ENCODE assay signal across 1 cellular context in genomic region chr22:40177738-40178416, GRCh38.
TF ChIP-seq lines count a peak whose summit lies in the region.

TSS of gene TNRC6B (plus strand) at chr22:40177925. CDS start at chr22:40178136, 211 bp downstream.

TF ChIP-seq in K562, 482 proteins besides CTCF, POLR2A, EP300 and RAD21 (continued from another document and continues in another):
- TF ChIP-seq TAF7 (tag; IDR thresholded peaks at IDR 0.05) (peak; percentile 65), ZNF436 (CRISPR knock-in tag; IDR thresholded peaks at IDR 0.05) (0 out of 2 replicates have a peak, but pooled peaks have one; percentile 50), FOXK2 (conservative IDR thresholded peaks at IDR 0.05 in 1 of 2, IDR thresholded peaks at IDR 0.05 in 1 of 2; ENCODE audit: low read depth in 2 of 2) (peak; percentile 40 to 90), SNIP1 (IDR thresholded peaks at IDR 0.05; ENCODE audit: low read depth) (no peak), ZBED1 (IDR thresholded peaks at IDR 0.05) (peak; percentile 44; the same call in 1 of the 2 replicates), ARID2 (IDR thresholded peaks at IDR 0.05) (no peak), ZBTB2 (IDR thresholded peaks at IDR 0.05) (no peak), FOXJ3 (CRISPR knock-in tag; IDR thresholded peaks at IDR 0.05) (no peak), NFRKB (IDR thresholded peaks at IDR 0.05; ENCODE audit: low read depth) (peak; percentile 99), ZNF589 (CRISPR knock-in tag; IDR thresholded peaks at IDR 0.05; ENCODE audit: low read depth) (peak; percentile 32; the same call in 1 of the 2 replicates), ZNF79 (CRISPR knock-in tag; IDR thresholded peaks at IDR 0.05; ENCODE audit: low read depth) (no peak), TAF9B (IDR thresholded peaks at IDR 0.05; ENCODE audit: partially characterized antibody) (peak; percentile 82), CBX3 (IDR thresholded peaks at IDR 0.05; ENCODE audit: borderline replicate concordance in 1 of 2, low read length in 2 of 2) (0 out of 3 replicates have a peak, but pooled peaks of 1 of the 2 experiments have one; percentile 29), RCOR1 (IDR thresholded peaks at IDR 0.05; ENCODE audit: borderline replicate concordance in 1 of 2, low read depth in 2 of 2, low read length in 2 of 2) (peak in 1 of 2 experiments; percentile 50; a peak in 1 of 4 replicates), USF1 (CRISPR knock-in tag; IDR thresholded peaks at IDR 0.05) (peak; percentile 90), NCOR1 (IDR thresholded peaks at IDR 0.05) (peak; percentile 45), LCOR (CRISPR knock-in tag; IDR thresholded peaks at IDR 0.05) (peak; percentile 31; the same call in 1 of the 2 replicates), EP400 (IDR thresholded peaks at IDR 0.05) (peak; percentile 38; the same call in 1 of the 2 replicates), RNF2 (IDR thresholded peaks at IDR 0.05) (0 out of 2 replicates have a peak, but pooled peaks have one; percentile 20), PML (IDR thresholded peaks at IDR 0.05; ENCODE audit: low read length) (peak; percentile 89; the same call in 1 of the 2 replicates), ESRRA (IDR thresholded peaks at IDR 0.05; ENCODE audit: borderline replicate concordance, low read depth) (peak; percentile 97), RAD51 (IDR thresholded peaks at IDR 0.05; ENCODE audit: borderline replicate concordance, low read depth) (peak; percentile 95), MYNN (IDR thresholded peaks at IDR 0.05) (no peak), MYNN (CRISPR knock-in tag; IDR thresholded peaks at IDR 0.05) (no peak), KAT7 (CRISPR knock-in tag; IDR thresholded peaks at IDR 0.05; ENCODE audit: borderline replicate concordance) (no peak), ATF1 (CRISPR knock-in tag; IDR thresholded peaks at IDR 0.05) (no peak), ATF1 (tag; IDR thresholded peaks at IDR 0.05) (0 out of 2 replicates have a peak, but pooled peaks have one; percentile 8), JUND (IDR thresholded peaks at IDR 0.05; ENCODE audit: borderline replicate concordance, low read depth, low read length) (peak; percentile 61), JUND (tag; IDR thresholded peaks at IDR 0.05; ENCODE audit: borderline replicate concordance, low read depth, low read length) (no peak), PBX2 (CRISPR knock-in tag; IDR thresholded peaks at IDR 0.05; ENCODE audit: low read depth) (no peak), PBX2 (tag; conservative IDR thresholded peaks at IDR 0.05; ENCODE audit: low read depth) (peak; percentile 89), SP2 (IDR thresholded peaks at IDR 0.05; ENCODE audit: extremely low read depth, low read depth, low read length, poor library complexity, severe bottlenecking) (no peak), NKRF (IDR thresholded peaks at IDR 0.05; ENCODE audit: borderline replicate concordance) (no peak), RNF219 (CRISPR knock-in tag; IDR thresholded peaks at IDR 0.05) (no peak), MBD2 (IDR thresholded peaks at IDR 0.05; ENCODE audit: borderline replicate concordance, low read depth) (peak; percentile 71), SIN3A (IDR thresholded peaks at IDR 0.05; ENCODE audit: borderline replicate concordance in 2 of 2, control insufficient read depth in 1 of 2, low read depth in 2 of 2, low read length in 2 of 2) (peak in 1 of 2 experiments; percentile 47; a peak in 1 of 4 replicates), ATF7 (IDR thresholded peaks at IDR 0.05) (peak; percentile 24; the same call in 1 of the 2 replicates), CGGBP1 (CRISPR knock-in tag; IDR thresholded peaks at IDR 0.05) (peak; percentile 57; the same call in 1 of the 2 replicates), NEUROD1 (IDR thresholded peaks at IDR 0.05; ENCODE audit: borderline replicate concordance, low read depth, low read length, partially characterized antibody) (peak; percentile 35), CBFA2T2 (conservative IDR thresholded peaks at IDR 0.05) (peak; percentile 66), SP1 (CRISPR knock-in tag; IDR thresholded peaks at IDR 0.05) (peak; percentile 59; the same call in 1 of the 2 replicates), TAF1 (IDR thresholded peaks at IDR 0.05; ENCODE audit: control insufficient read depth, extremely low read depth, insufficient read depth, low read length, severe bottlenecking) (peak; percentile 98), HCFC1 (IDR thresholded peaks at IDR 0.05; ENCODE audit: low read depth, low read length) (peak; percentile 41)
- TF ChIP-seq, protein P1, sequence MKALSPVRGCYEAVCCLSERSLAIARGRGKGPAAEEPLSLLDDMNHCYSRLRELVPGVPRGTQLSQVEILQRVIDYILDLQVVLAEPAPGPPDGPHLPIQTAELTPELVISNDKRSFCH (CRISPR knock-in tag; IDR thresholded peaks at IDR 0.05), result no peak
- TF ChIP-seq, protein P1 (tag; IDR thresholded peaks at IDR 0.05), result 0 out of 2 replicates have a peak, but pooled peaks have one; percentile 50
- TF ChIP-seq, protein P2, sequence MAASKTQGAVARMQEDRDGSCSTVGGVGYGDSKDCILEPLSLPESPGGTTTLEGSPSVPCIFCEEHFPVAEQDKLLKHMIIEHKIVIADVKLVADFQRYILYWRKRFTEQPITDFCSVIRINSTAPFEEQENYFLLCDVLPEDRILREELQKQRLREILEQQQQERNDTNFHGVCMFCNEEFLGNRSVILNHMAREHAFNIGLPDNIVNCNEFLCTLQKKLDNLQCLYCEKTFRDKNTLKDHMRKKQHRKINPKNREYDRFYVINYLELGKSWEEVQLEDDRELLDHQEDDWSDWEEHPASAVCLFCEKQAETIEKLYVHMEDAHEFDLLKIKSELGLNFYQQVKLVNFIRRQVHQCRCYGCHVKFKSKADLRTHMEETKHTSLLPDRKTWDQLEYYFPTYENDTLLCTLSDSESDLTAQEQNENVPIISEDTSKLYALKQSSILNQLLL (CRISPR knock-in tag; IDR thresholded peaks at IDR 0.05; ENCODE audit: borderline replicate concordance), result no peak
- TF ChIP-seq, protein P3, sequence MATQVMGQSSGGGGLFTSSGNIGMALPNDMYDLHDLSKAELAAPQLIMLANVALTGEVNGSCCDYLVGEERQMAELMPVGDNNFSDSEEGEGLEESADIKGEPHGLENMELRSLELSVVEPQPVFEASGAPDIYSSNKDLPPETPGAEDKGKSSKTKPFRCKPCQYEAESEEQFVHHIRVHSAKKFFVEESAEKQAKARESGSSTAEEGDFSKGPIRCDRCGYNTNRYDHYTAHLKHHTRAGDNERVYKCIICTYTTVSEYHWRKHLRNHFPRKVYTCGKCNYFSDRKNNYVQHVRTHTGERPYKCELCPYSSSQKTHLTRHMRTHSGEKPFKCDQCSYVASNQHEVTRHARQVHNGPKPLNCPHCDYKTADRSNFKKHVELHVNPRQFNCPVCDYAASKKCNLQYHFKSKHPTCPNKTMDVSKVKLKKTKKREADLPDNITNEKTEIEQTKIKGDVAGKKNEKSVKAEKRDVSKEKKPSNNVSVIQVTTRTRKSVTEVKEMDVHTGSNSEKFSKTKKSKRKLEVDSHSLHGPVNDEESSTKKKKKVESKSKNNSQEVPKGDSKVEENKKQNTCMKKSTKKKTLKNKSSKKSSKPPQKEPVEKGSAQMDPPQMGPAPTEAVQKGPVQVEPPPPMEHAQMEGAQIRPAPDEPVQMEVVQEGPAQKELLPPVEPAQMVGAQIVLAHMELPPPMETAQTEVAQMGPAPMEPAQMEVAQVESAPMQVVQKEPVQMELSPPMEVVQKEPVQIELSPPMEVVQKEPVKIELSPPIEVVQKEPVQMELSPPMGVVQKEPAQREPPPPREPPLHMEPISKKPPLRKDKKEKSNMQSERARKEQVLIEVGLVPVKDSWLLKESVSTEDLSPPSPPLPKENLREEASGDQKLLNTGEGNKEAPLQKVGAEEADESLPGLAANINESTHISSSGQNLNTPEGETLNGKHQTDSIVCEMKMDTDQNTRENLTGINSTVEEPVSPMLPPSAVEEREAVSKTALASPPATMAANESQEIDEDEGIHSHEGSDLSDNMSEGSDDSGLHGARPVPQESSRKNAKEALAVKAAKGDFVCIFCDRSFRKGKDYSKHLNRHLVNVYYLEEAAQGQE (CRISPR knock-in tag; IDR thresholded peaks at IDR 0.05; ENCODE audit: low read depth), result no peak
- TF ChIP-seq, protein P4, sequence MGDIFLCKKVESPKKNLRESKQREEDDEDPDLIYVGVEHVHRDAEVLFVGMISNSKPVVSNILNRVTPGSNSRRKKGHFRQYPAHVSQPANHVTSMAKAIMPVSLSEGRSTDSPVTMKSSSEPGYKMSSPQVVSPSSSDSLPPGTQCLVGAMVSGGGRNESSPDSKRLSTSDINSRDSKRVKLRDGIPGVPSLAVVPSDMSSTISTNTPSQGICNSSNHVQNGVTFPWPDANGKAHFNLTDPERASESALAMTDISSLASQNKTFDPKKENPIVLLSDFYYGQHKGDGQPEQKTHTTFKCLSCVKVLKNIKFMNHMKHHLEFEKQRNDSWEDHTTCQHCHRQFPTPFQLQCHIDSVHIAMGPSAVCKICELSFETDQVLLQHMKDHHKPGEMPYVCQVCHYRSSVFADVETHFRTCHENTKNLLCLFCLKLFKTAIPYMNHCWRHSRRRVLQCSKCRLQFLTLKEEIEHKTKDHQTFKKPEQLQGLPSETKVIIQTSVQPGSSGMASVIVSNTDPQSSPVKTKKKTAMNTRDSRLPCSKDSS (IDR thresholded peaks at IDR 0.05; ENCODE audit: low read depth, partially characterized antibody), result no peak
